1 cellular context compared by ENCODE assay signal in genomic region chr5:54754878-54755277, GRCh38.
TF ChIP-seq lines count a peak whose summit lies in the region.

No MANE protein-coding gene starts in this region.

TF ChIP-seq in GM23338, 12 proteins besides CTCF, POLR2A, EP300 and RAD21 (continued from another document):
- no peak for TF ChIP-seq ZNF462 (CRISPR knock-in tag; IDR thresholded peaks at IDR 0.05)
- TF ChIP-seq JUNB (IDR thresholded peaks at IDR 0.05; ENCODE audit: unreplicated experiment) = no peak
- TF ChIP-seq ETS1 (IDR thresholded peaks at IDR 0.05) = no peak
- TF ChIP-seq CREB1 (CRISPR knock-in tag; IDR thresholded peaks at IDR 0.05; ENCODE audit: low read depth) = no peak
- TF ChIP-seq ZNF114 (CRISPR knock-in tag; IDR thresholded peaks at IDR 0.05) = no peak
- no peak for TF ChIP-seq EZH2phosphoT487 (IDR thresholded peaks at IDR 0.05; ENCODE audit: unreplicated experiment)
